ENCODE assay signal across 28 cellular contexts in genomic region chr11:131373756-131374155, GRCh38. TPM values are rescaled to one million over a fixed set of nuclear protein-coding genes. Genes with fewer than 3 reads are reported as not detected.
"Had no signal": no experiment of that assay in that cellular context is flagged by ENCODE, and none has a peak within 500 bp of the region (broad histone marks: within the 10 kb centered on the region; RNA-seq: fewer than 3 reads in every experiment).

No MANE protein-coding gene starts in this region.

- H3K27me3 ChIP-seq: testis, vagina had no signal

- H3K27ac ChIP-seq: left lung, lower lobe of right lung, pancreas, prostate gland, skin epidermis, stomach, testis, thyroid gland, transverse colon, vagina had no signal

- DNase-seq: hypothalamus; immature natural killer cell; kidney; left colon; lower lobe of right lung; mammary epithelial cell; mesenchymal stem cell; naive B cell; natural killer cell; nephron progenitor cell; nucleus accumbens; pancreas; right cardiac atrium; stimulated activated CD4-positive, alpha-beta T cell treated with anti-CD3 and anti-CD28 coated beads, Interleukin-12 subunit alpha, Interleukin-12 subunit beta, amount 100 ng/mL, for 4 hours; stimulated activated CD4-positive, alpha-beta T cell treated with anti-CD3 and anti-CD28 coated beads, Interleukin-15, amount 100 ng/mL, for 24 hours; stimulated activated CD4-positive, alpha-beta T cell treated with anti-CD3 and anti-CD28 coated beads, Interleukin-2, amount 100 ng/mL, for 24 hours; stimulated activated CD4-positive, alpha-beta T cell treated with anti-CD3 and anti-CD28 coated beads, Interleukin-4, amount 100 ng/mL, for 1 hour; stimulated activated naive B cell treated with anti-CD40 and anti-IgM and Interleukin-4, amounts not matched to agents 10 μg/mL and 1 μg/mL and 100 μg/mL, for 72 hours; stimulated activated naive CD8-positive, alpha-beta T cell treated with anti-CD3 and anti-CD28 coated beads, Interleukin-15, Interleukin-2, amounts not matched to agents 100 U/mL and 50 U/mL, for 24 hours; stomach; testis; thyroid gland; transverse colon had no signal

- H3K9me3 ChIP-seq: left lung, lower lobe of right lung, pancreas, prostate gland, stomach, testis, thyroid gland, transverse colon, upper lobe of left lung, vagina had no signal

- H3K4me3 ChIP-seq: left lung, lower lobe of right lung, pancreas, prostate gland, skin epidermis, stomach, testis, thyroid gland, transverse colon, vagina had no signal

- H3K4me1 ChIP-seq: left lung, prostate gland had no signal

- H3K36me3 ChIP-seq: left lung, lower lobe of right lung, pancreas, prostate gland, stomach, thyroid gland, transverse colon, upper lobe of left lung, vagina had no signal

RNA-seq across cellular contexts. Expression of gene NTM, which starts 3.3 kb away (rescaled TPM):
- polyA plus RNA-seq: immature natural killer cell had no signal
